In genomic region chr15:44032820-44033219, GRCh38 we compare ENCODE assay signal across 7 cellular contexts.
DNase-seq lines count a peak whose midpoint lies in the region; ATAC-seq, FAIRE-seq and TF ChIP-seq lines count a peak whose summit lies in the region.
"Not testable (repeated sequence)": the region's sequence is repeated elsewhere in the genome, so short reads cannot be mapped to it uniquely, and the experiment has no call there.

No MANE protein-coding gene starts in this region.

- H3K27me3 ChIP-seq in astrocyte (ENCODE audit: insufficient read depth, low read length); K562 (ENCODE audit: control insufficient read depth in 2 of 2, insufficient read depth in 2 of 2, low read length in 2 of 2); H1 (replicated peaks in 1 of 4; ENCODE audit: control insufficient read depth in 3 of 4, extremely low read depth in 1 of 4, insufficient read depth in 3 of 4, low read length in 3 of 4); parathyroid adenoma (ENCODE audit: control insufficient read depth, insufficient read depth, low read length); thyroid gland: not testable (repeated sequence)

- not testable (repeated sequence) for H3K4me3 Mint-ChIP-seq in astrocyte (ENCODE audit: unreplicated experiment)

- not testable (repeated sequence) for H2AFZ ChIP-seq in astrocyte (ENCODE audit: low read depth, low read length); K562 (ENCODE audit: low read depth, low read length); H1 (ENCODE audit: low read length); parathyroid adenoma

- H3K4me1 ChIP-seq in HEK293 (ENCODE audit: control insufficient read depth, insufficient read depth, low read length); K562 (replicated peaks in 1 of 2; ENCODE audit: control insufficient read depth in 2 of 2, insufficient read depth in 2 of 2, low read length in 2 of 2); H1 (replicated peaks in 1 of 4; ENCODE audit: control insufficient read depth in 3 of 4, insufficient read depth in 4 of 4, low read length in 3 of 4): not testable (repeated sequence)
- H3K4me1 ChIP-seq in astrocyte (ENCODE audit: insufficient read depth, low read length), result peaks cover 44% of the 10 kb centered on the region
- peaks cover 21% of the 10 kb centered on the region for H3K4me1 ChIP-seq in parathyroid adenoma
- H3K4me1 ChIP-seq in thyroid gland, result peaks cover 24 to 36% of the 10 kb centered on the region in 2 donors

- TF ChIP-seq EP300 in K562 (IDR thresholded peaks at IDR 0.05; ENCODE audit: low read length); H1 (IDR thresholded peaks at IDR 0.05; ENCODE audit: borderline replicate concordance in 1 of 2, low read depth in 2 of 2, low read length in 2 of 2): not testable (repeated sequence)

- in situ Hi-C loops in K562 (cut with MboI), result not testable (repeated sequence)

- not testable (repeated sequence) for H3K4ac ChIP-seq in H1 (replicated peaks; ENCODE audit: insufficient read length, low read depth, low read length)

- not testable (repeated sequence) for H2BK12ac ChIP-seq in H1 (ENCODE audit: low read depth, low read length)

- H3K9ac ChIP-seq in astrocyte (ENCODE audit: low read length); K562 (ENCODE audit: insufficient read depth in 1 of 2, low read depth in 2 of 2, low read length in 2 of 2); H1 (replicated peaks in 1 of 4; ENCODE audit: extremely low read depth in 1 of 4, low read depth in 3 of 4, low read length in 3 of 4); parathyroid adenoma: not testable (repeated sequence)

- ATAC-seq in K562, result not testable (repeated sequence)

- CTCF ChIA-PET in HEK293 (lab: Yijun Ruan, JAX) (interaction anchor here (1.2 to 1.3 kb wide), 2 partner anchors 8 to 33 kb away, joined by 3 read pairs; no protein-coding TSS in a partner anchor), H1 (lab: Charles Lee; ENCODE audit: partially characterized antibody) (interaction anchor here (0.7 to 1.6 kb wide), 5 partner anchors 8 to 146 kb away, joined by 3 to 4 read pairs (median 3); no protein-coding TSS in a partner anchor)
- CTCF ChIA-PET in K562 (lab: Yijun Ruan, JAX; ENCODE audit: low intra/inter-chr PET ratio), result not testable (repeated sequence)

- not testable (repeated sequence) for H2BK15ac ChIP-seq in H1 (ENCODE audit: low read length)

- not testable (repeated sequence) for H3K36me3 Mint-ChIP-seq in astrocyte (ENCODE audit: low read depth, unreplicated experiment)

- not testable (repeated sequence) for H2BK20ac ChIP-seq in H1 (ENCODE audit: low read length)

- not testable (repeated sequence) for H3K9me3 Mint-ChIP-seq in astrocyte (ENCODE audit: unreplicated experiment)

- H3K18ac ChIP-seq in H1 (ENCODE audit: extremely low read depth, low read length), result not testable (repeated sequence)

- H3K23ac ChIP-seq in H1 (ENCODE audit: insufficient read length), result not testable (repeated sequence)

- H3K4me2 ChIP-seq in astrocyte (ENCODE audit: low read length); K562 (ENCODE audit: insufficient read depth, low read length); H1 (ENCODE audit: insufficient read depth in 1 of 2, low read depth in 2 of 2, low read length in 2 of 2); parathyroid adenoma (ENCODE audit: low read length): not testable (repeated sequence)

- H4K5ac ChIP-seq in H1 (ENCODE audit: insufficient read length, low read depth, low read length), result not testable (repeated sequence)

- H3K23me2 ChIP-seq in H1 (ENCODE audit: low read depth, low read length), result not testable (repeated sequence)

- BruUV-seq in K562 (replicated peaks; lab: Mats Ljungman, UMichigan), result not testable (repeated sequence)

- FAIRE-seq in GM12892 (lab: Jason Lieb, UNC), result peak; percentile 21
- not testable (repeated sequence) for FAIRE-seq in astrocyte (lab: Jason Lieb, UNC); K562 (lab: Jason Lieb, UNC); H1 (lab: Jason Lieb, UNC)

- POLR2A ChIA-PET in HEK293 (lab: Yijun Ruan, JAX); H1 (lab: Charles Lee; ENCODE audit: partially characterized antibody): not testable (repeated sequence)
- POLR2A ChIA-PET in K562 (lab: Yijun Ruan, JAX), result interaction anchor here (0.9 kb wide), 2 partner anchors 20 to 27 kb away, joined by 3 read pairs; no protein-coding TSS in a partner anchor

- H4K91ac ChIP-seq in H1 (replicated peaks; ENCODE audit: insufficient read length, low read length), result not testable (repeated sequence)

- peaks cover 52% of the 10 kb centered on the region for H3K4me1 Mint-ChIP-seq in astrocyte (ENCODE audit: low read depth, unreplicated experiment)

- H3K9me1 ChIP-seq in K562 (ENCODE audit: control insufficient read depth, insufficient read depth, low read length), result not testable (repeated sequence)

- TF ChIP-seq POLR2A in GM12892 (IDR thresholded peaks at IDR 0.05; ENCODE audit: low read depth, low read length); K562 (conservative IDR thresholded peaks at IDR 0.05); H1 (IDR thresholded peaks at IDR 0.05; ENCODE audit: control extremely low read depth in 1 of 2, low read depth in 2 of 2, low read length in 2 of 2); thyroid gland (IDR thresholded peaks at IDR 0.05): not testable (repeated sequence)

- not testable (repeated sequence) for H3K27me3 Mint-ChIP-seq in astrocyte (ENCODE audit: low read depth, unreplicated experiment)

- H3K27ac Mint-ChIP-seq in astrocyte (ENCODE audit: unreplicated experiment), result peak overlapping the region; percentile 67

- not testable (repeated sequence) for H3K56ac ChIP-seq in H1 (replicated peaks; ENCODE audit: insufficient read length, low read depth, low read length)

- not testable (repeated sequence) for H3K27ac ChIP-seq in HEK293 (ENCODE audit: extremely low read depth, low read depth, low read length); astrocyte (ENCODE audit: low read depth, low read length); K562 (ENCODE audit: extremely low read depth, low read depth, low read length); H1 (ENCODE audit: low read depth, low read length)
- peak overlapping the region; percentile 89 for H3K27ac ChIP-seq in parathyroid adenoma
- peak overlapping the region in 2 of 3 donors; percentile 76 to 78 for H3K27ac ChIP-seq in thyroid gland

- H3K79me2 ChIP-seq in astrocyte (ENCODE audit: insufficient read depth, low read length), result peaks cover 54% of the 10 kb centered on the region
- not testable (repeated sequence) for H3K79me2 ChIP-seq in K562 (ENCODE audit: control insufficient read depth, insufficient read depth, low read length); H1 (ENCODE audit: control insufficient read depth in 1 of 2, insufficient read depth in 2 of 2, low read length in 2 of 2); parathyroid adenoma

- TF ChIP-seq CTCF in HEK293 (tag by site-specific recombination; IDR thresholded peaks at IDR 0.05); astrocyte (IDR thresholded peaks at IDR 0.05; ENCODE audit: insufficient read depth, low read depth, low read length); K562 (IDR thresholded peaks at IDR 0.05 in 2 of 3, conservative IDR thresholded peaks at IDR 0.05 in 1 of 3; ENCODE audit: insufficient read depth in 2 of 3, low read depth in 1 of 3, low read length in 3 of 3); H1 (IDR thresholded peaks at IDR 0.05; ENCODE audit: control extremely low read depth in 1 of 3, insufficient read depth in 1 of 3, low read depth in 1 of 3, low read length in 3 of 3); parathyroid adenoma (IDR thresholded peaks at IDR 0.05); thyroid gland (IDR thresholded peaks at IDR 0.05): not testable (repeated sequence)

- not testable (repeated sequence) for TF ChIP-seq RAD21 in K562 (CRISPR knock-in tag; conservative IDR thresholded peaks at IDR 0.05 in 1 of 2, IDR thresholded peaks at IDR 0.05 in 1 of 2); H1 (IDR thresholded peaks at IDR 0.05 in 1 of 2, conservative IDR thresholded peaks at IDR 0.05 in 1 of 2; ENCODE audit: low read depth in 2 of 2, low read length in 2 of 2)

- DNase-seq in GM12892 (ENCODE audit: insufficient read length); astrocyte (ENCODE audit: low read depth); K562 (ENCODE audit: extremely low read depth in 1 of 4, low spot score in 3 of 4); H1 (ENCODE audit: low read depth in 1 of 2, low spot score in 2 of 2); thyroid gland: not testable (repeated sequence)

- not testable (repeated sequence) for H4K8ac ChIP-seq in H1 (ENCODE audit: extremely low read depth, insufficient read depth, low read length)

- not testable (repeated sequence) for H2AK5ac ChIP-seq in H1 (ENCODE audit: low read depth, low read length)

- peaks cover 13% of the 10 kb centered on the region for H4K20me1 ChIP-seq in astrocyte (ENCODE audit: insufficient read depth, low read length)
- not testable (repeated sequence) for H4K20me1 ChIP-seq in K562 (replicated peaks; ENCODE audit: control insufficient read depth, insufficient read depth, low read length); H1 (replicated peaks in 1 of 2; ENCODE audit: control insufficient read depth in 1 of 2, insufficient read depth in 2 of 2, low read length in 2 of 2)

- H3K9me3 ChIP-seq in HEK293 (ENCODE audit: control insufficient read depth, insufficient read depth, low read depth, low read length); astrocyte (ENCODE audit: insufficient read depth, low read depth, low read length); K562 (replicated peaks; ENCODE audit: control insufficient read depth, insufficient read depth, low read depth, low read length); H1 (ENCODE audit: insufficient read depth in 2 of 2, low read depth in 1 of 2, low read length in 1 of 2); parathyroid adenoma (ENCODE audit: control insufficient read depth, low read length); thyroid gland: not testable (repeated sequence)

- not testable (repeated sequence) for H2BK120ac ChIP-seq in H1 (replicated peaks; ENCODE audit: low read depth, low read length)

- H3K14ac ChIP-seq in H1 (ENCODE audit: insufficient read length), result not testable (repeated sequence)

- not testable (repeated sequence) for H3K79me1 ChIP-seq in H1 (ENCODE audit: low read depth, low read length)

- not testable (repeated sequence) for H2BK5ac ChIP-seq in H1 (ENCODE audit: low read depth, low read length)

- H3K36me3 ChIP-seq in HEK293 (ENCODE audit: control insufficient read depth in 2 of 2, insufficient read depth in 1 of 2, low read length in 2 of 2); astrocyte (ENCODE audit: insufficient read depth, low read length); K562 (ENCODE audit: control insufficient read depth, insufficient read depth, low read length); H1 (ENCODE audit: control insufficient read depth in 2 of 4, insufficient read depth in 4 of 4, low read length in 3 of 4); parathyroid adenoma (ENCODE audit: control insufficient read depth, insufficient read depth, low read length); thyroid gland: not testable (repeated sequence)

- H3K4me3 ChIP-seq in HEK293 (ENCODE audit: low read depth, low read length); astrocyte (ENCODE audit: insufficient read depth, low read depth, low read length); K562; H1 (ENCODE audit: extremely low read depth in 1 of 4, insufficient read depth in 2 of 4, low read depth in 3 of 4, low read length in 4 of 4); parathyroid adenoma (ENCODE audit: low read depth, low read length); thyroid gland (replicated peaks in 1 of 3): not testable (repeated sequence)

- intact Hi-C loops in K562 (cut with micrococcal nuclease); thyroid gland (cut with DNase I): not testable (repeated sequence)
